11 cellular contexts compared by ENCODE assay signal in genomic region chr6:44472250-44472945, GRCh38.
"Had no signal": no experiment of that assay in that cellular context is flagged by ENCODE, and none has a peak within 500 bp of the region (broad histone marks: within the 10 kb centered on the region; RNA-seq: fewer than 3 reads in every experiment).

No MANE protein-coding gene starts in this region.

- H3K4me3 ChIP-seq: ascending aorta, lung, pancreas had no signal

- H3K27ac ChIP-seq: ascending aorta, pancreas had no signal

- H3K9me3 ChIP-seq: ascending aorta, pancreas had no signal

- H3K27me3 ChIP-seq: ascending aorta, pancreas had no signal

- H3K36me3 ChIP-seq: ascending aorta, pancreas had no signal

- DNase-seq: activated CD4-positive, CD25-positive, alpha-beta regulatory T cell treated with anti-CD3 and anti-CD28 coated beads, Interleukin-2, amount 50 U/mL, for 72 hours; activated naive CD4-positive, alpha-beta T cell treated with anti-CD3 and anti-CD28 coated beads, Interleukin-2, amount 10 ng/mL, durations not matched to agents 7 days and 5 days; activated T-cell treated with anti-CD3 and anti-CD28 coated beads, Interleukin-2, amount 50 U/mL, for 24 hours; foreskin fibroblast; left cardiac atrium; naive B cell; stimulated activated CD4-positive, alpha-beta T cell treated with anti-CD3 and anti-CD28 coated beads, Interleukin-2, amount 100 ng/mL, for 48 hours had no signal

- ATAC-seq: pancreas; stimulated activated memory B cell treated with anti-CD40 and anti-IgM and Interleukin-4, amounts not matched to agents 10 μg/mL and 1 μg/mL and 100 μg/mL, for 72 hours had no signal
